In the genomic region with DNA sequence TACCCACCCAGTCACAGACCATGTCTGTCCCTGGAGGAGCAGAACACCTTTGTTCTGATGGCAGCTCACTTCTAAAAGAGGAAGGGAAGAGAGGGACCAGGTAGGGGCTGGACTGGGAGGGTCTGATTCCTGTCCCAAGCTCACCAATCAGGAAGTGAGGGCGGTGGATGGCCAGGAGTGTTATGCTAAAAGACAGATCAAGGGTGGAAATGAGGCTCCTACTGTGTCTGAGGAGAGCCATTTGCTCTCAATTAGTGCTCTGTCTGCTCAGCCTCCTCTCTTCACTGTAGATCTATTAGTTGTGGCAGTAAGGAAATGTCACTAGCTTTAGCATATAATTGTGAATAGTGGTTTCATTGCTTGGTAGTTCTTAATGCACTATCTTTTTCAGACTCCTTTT, we compare ENCODE assay signal across 1 cellular context.
TF ChIP-seq lines count a peak whose summit lies in the region.

No MANE protein-coding gene starts in this region.

TF ChIP-seq in H1, 55 proteins besides CTCF, POLR2A, EP300 and RAD21:
- TF ChIP-seq ASH2L (IDR thresholded peaks at IDR 0.05; ENCODE audit: low read length): no peak
- TF ChIP-seq KDM1A (IDR thresholded peaks at IDR 0.05; ENCODE audit: borderline replicate concordance, low read length): no peak
- no peak for TF ChIP-seq TAF1 (IDR thresholded peaks at IDR 0.05; ENCODE audit: low read depth, low read length)
- TF ChIP-seq CHD7 (IDR thresholded peaks at IDR 0.05; ENCODE audit: insufficient replicate concordance, low read length): no peak
- no peak for TF ChIP-seq SAP30 (IDR thresholded peaks at IDR 0.05; ENCODE audit: insufficient read depth, insufficient replicate concordance, low read length)
- TF ChIP-seq FOSL1 (IDR thresholded peaks at IDR 0.05; ENCODE audit: insufficient read depth, low read depth, low read length): no peak
- no peak for TF ChIP-seq TBP (IDR thresholded peaks at IDR 0.05; ENCODE audit: low read depth, low read length)
- TF ChIP-seq, protein P1, sequence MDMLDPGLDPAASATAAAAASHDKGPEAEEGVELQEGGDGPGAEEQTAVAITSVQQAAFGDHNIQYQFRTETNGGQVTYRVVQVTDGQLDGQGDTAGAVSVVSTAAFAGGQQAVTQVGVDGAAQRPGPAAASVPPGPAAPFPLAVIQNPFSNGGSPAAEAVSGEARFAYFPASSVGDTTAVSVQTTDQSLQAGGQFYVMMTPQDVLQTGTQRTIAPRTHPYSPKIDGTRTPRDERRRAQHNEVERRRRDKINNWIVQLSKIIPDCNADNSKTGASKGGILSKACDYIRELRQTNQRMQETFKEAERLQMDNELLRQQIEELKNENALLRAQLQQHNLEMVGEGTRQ (IDR thresholded peaks at IDR 0.05; ENCODE audit: low read length): no peak
- TF ChIP-seq KDM5A (IDR thresholded peaks at IDR 0.05; ENCODE audit: low read length): no peak
- peak; percentile 31; the same call in 1 of the 2 replicates for TF ChIP-seq SP1 (IDR thresholded peaks at IDR 0.05; ENCODE audit: low read depth, low read length)
- TF ChIP-seq MAFK (IDR thresholded peaks at IDR 0.05; ENCODE audit: low read depth, low read length): no peak
- TF ChIP-seq ATF2 (IDR thresholded peaks at IDR 0.05; ENCODE audit: low read length): no peak
- TF ChIP-seq SP4 (IDR thresholded peaks at IDR 0.05; ENCODE audit: low read length): no peak
- TF ChIP-seq NANOG (IDR thresholded peaks at IDR 0.05; ENCODE audit: insufficient read depth, low read depth, low read length, poor library complexity, severe bottlenecking): peak; percentile 98
TF ChIP-seq in H1: peak in this region for 2.
